8 cellular contexts compared by ENCODE assay signal in genomic region chr1:25695991-25696330, GRCh38.
DNase-seq lines count a peak whose midpoint lies in the region; ATAC-seq and TF ChIP-seq lines count a peak whose summit lies in the region.

No MANE protein-coding gene starts in this region.

- H3K4me3 Mint-ChIP-seq in T-cell = peak overlapping the region in 2 of 3 donors; percentile 6 to 25

- no peak for ATAC-seq in T-cell (replicated peaks in 1 of 4)
- ATAC-seq in gastroesophageal sphincter = peak; percentile 56
- no peak for ATAC-seq in GM18498 (IDR thresholded peaks at IDR 0.05; ENCODE audit: unreplicated experiment)
- no peak for ATAC-seq in GM21526 (IDR thresholded peaks at IDR 0.05; ENCODE audit: low FRiP score, unreplicated experiment)

- peak overlapping the region; percentile 65 to 83 for H3K27ac Mint-ChIP-seq in T-cell

- H3K9me3 Mint-ChIP-seq in T-cell = no peaks in the 10 kb centered on the region

- WGBS in gastroesophageal sphincter (ENCODE audit: low coverage in 1 of 2), 2 donors = 20 to 28% methylated on average over 1 to 5 of the region's 5 CpGs

- no peaks in the 10 kb centered on the region for H3K9me3 ChIP-seq in gastroesophageal sphincter

- no peak overlapping the region for H3K4me3 ChIP-seq in gastroesophageal sphincter

- no peaks in the 10 kb centered on the region for H3K36me3 ChIP-seq in gastroesophageal sphincter

- no peaks in the 10 kb centered on the region for H3K27me3 ChIP-seq in gastroesophageal sphincter

- TF ChIP-seq POLR2A in gastroesophageal sphincter (IDR thresholded peaks at IDR 0.05) = no peak

- peak overlapping the region; percentile 82 to 92 (median 87) for H3K27ac ChIP-seq in gastroesophageal sphincter

- peaks cover 4% of the 10 kb centered on the region for H3K36me3 Mint-ChIP-seq in T-cell

- no peaks in the 10 kb centered on the region for H3K27me3 Mint-ChIP-seq in T-cell

- CTCF ChIA-PET in T-cell (lab: Charles Lee) = no interaction called here

- DNase-seq in GM04503 (ENCODE audit: low read depth) (peak; percentile 78), T-cell (no peak), renal cortical epithelial cell (ENCODE audit: low read depth) (peak; percentile 90), NCI-H2171 treated with DMSO at 0.1 percent for 48 hours (lab: John Stamatoyannopoulos, UW) (no peak), foreskin melanocyte (no peak)

- H3K4me1 Mint-ChIP-seq in T-cell = peaks cover 55 to 62% (median 55%) of the 10 kb centered on the region in 3 donors

- POLR2A ChIA-PET in T-cell (lab: Charles Lee) = no interaction called here

- no peak for TF ChIP-seq EP300 in gastroesophageal sphincter (IDR thresholded peaks at IDR 0.05)

- no peak for TF ChIP-seq CTCF in gastroesophageal sphincter (IDR thresholded peaks at IDR 0.05)

- peaks cover 25 to 91% (median 32%) of the 10 kb centered on the region in 3 donors for H3K4me1 ChIP-seq in gastroesophageal sphincter

Comparison
In these comparisons a context has a peak if more than half of its experiments do, and no peak if none do; other contexts are left out.
1. DNase-seq: peak in GM04503 (single experiment) and renal cortical epithelial cell (single experiment); none in T-cell (0 of 34), NCI-H2171 treated with DMSO at 0.1 percent for 48 hours (single experiment) and foreskin melanocyte (single experiment).